34 cellular contexts compared by ENCODE assay signal in genomic region chrX:99938464-99938863, GRCh38.
"Had no signal": no experiment of that assay in that cellular context is flagged by ENCODE, and none has a peak within 500 bp of the region (broad histone marks: within the 10 kb centered on the region; RNA-seq: fewer than 3 reads in every experiment).

No MANE protein-coding gene starts in this region.

- ATAC-seq: activated CD8-positive, alpha-beta T cell treated with anti-CD3 and anti-CD28 coated beads for 36 hours; activated naive CD4-positive, alpha-beta T cell treated with anti-CD3 and anti-CD28 coated beads, Interleukin-2, amount 50 U/mL, for 72 hours; activated T-cell treated with anti-CD3 and anti-CD28 coated beads, Interleukin-2, amount 50 U/mL, for 4 hours; activated T-cell treated with anti-CD3 and anti-CD28 coated beads, Interleukin-2, amount 50 U/mL, for 72 hours; activated T-helper 17 cell treated with anti-CD3 and anti-CD28 coated beads, Interleukin-2, amount 50 U/mL, for 72 hours; body of pancreas had no signal

- H3K4me3 ChIP-seq: adrenal gland, body of pancreas, breast epithelium had no signal

- H3K9me3 ChIP-seq: adrenal gland, body of pancreas, breast epithelium had no signal

- H3K4me1 ChIP-seq: adrenal gland, body of pancreas, breast epithelium had no signal

- H3K36me3 ChIP-seq: adrenal gland, brain microvascular endothelial cell, breast epithelium had no signal

- H3K27ac ChIP-seq: adrenal gland, body of pancreas, brain microvascular endothelial cell, breast epithelium, VCaP had no signal

- FAIRE-seq: astrocyte, TTC549 had no signal

- H3K27me3 ChIP-seq: body of pancreas, brain microvascular endothelial cell had no signal

- DNase-seq: activated B cell treated with CpG ODN at 0.5 μM for 24 hours; activated CD4-positive, alpha-beta memory T cell treated with anti-CD3 and anti-CD28 coated beads for 36 hours; activated CD4-positive, alpha-beta T cell treated with anti-CD3 and anti-CD28 coated beads for 4 hours; activated CD4-positive, alpha-beta T cell treated with anti-CD3 and anti-CD28 coated beads, Interleukin-2, amount 10 ng/mL, durations not matched to agents 24 days and 14 days; activated CD4-positive, alpha-beta T cell treated with anti-CD3 and anti-CD28 coated beads, Interleukin-2, amount 50 U/mL, for 1 hour; activated CD4-positive, alpha-beta T cell treated with anti-CD3 and anti-CD28 coated beads, Interleukin-2, amount 50 U/mL, for 4 hours; activated CD4-positive, CD25-positive, alpha-beta regulatory T cell treated with anti-CD3 and anti-CD28 coated beads, Interleukin-2, amount 50 U/mL, for 72 hours; activated CD8-positive, alpha-beta memory T cell treated with anti-CD3 and anti-CD28 coated beads, Interleukin-2, amount 50 U/mL, for 4 hours; activated CD8-positive, alpha-beta T cell treated with anti-CD3 and anti-CD28 coated beads for 36 hours; activated effector memory CD4-positive, alpha-beta T cell treated with anti-CD3 and anti-CD28 coated beads, Interleukin-2, amount 50 U/mL, for 16 hours; activated gamma-delta T cell treated with Interleukin-2 at 50 U/mL for 16 hours; activated naive CD4-positive, alpha-beta T cell; activated naive CD4-positive, alpha-beta T cell treated with anti-CD3 and anti-CD28 coated beads for 36 hours; activated naive CD4-positive, alpha-beta T cell treated with anti-CD3 and anti-CD28 coated beads, Interleukin-2, amount 50 U/mL, for 16 hours; activated naive CD8-positive, alpha-beta T cell treated with anti-CD3 and anti-CD28 coated beads for 36 hours; activated T-cell treated with anti-CD3 and anti-CD28 coated beads for 4 hours; activated T-cell treated with anti-CD3 and anti-CD28 coated beads, Interleukin-2, amount 50 U/mL, for 1 hour; activated T-cell treated with anti-CD3 and anti-CD28 coated beads, Interleukin-2, amount 50 U/mL, for 4 hours; activated T-cell treated with anti-CD3 and anti-CD28 coated beads, Interleukin-2, amount 50 U/mL, for 72 hours; adrenal gland; amniotic stem cell; body of pancreas; brain microvascular endothelial cell; central memory CD4-positive, alpha-beta T cell; SW 1271; T-helper 1 cell; T-helper 2 cell; T-helper 9 cell had no signal
